Comparison of ENCODE assay signal across 8 cellular contexts in the genomic region with DNA sequence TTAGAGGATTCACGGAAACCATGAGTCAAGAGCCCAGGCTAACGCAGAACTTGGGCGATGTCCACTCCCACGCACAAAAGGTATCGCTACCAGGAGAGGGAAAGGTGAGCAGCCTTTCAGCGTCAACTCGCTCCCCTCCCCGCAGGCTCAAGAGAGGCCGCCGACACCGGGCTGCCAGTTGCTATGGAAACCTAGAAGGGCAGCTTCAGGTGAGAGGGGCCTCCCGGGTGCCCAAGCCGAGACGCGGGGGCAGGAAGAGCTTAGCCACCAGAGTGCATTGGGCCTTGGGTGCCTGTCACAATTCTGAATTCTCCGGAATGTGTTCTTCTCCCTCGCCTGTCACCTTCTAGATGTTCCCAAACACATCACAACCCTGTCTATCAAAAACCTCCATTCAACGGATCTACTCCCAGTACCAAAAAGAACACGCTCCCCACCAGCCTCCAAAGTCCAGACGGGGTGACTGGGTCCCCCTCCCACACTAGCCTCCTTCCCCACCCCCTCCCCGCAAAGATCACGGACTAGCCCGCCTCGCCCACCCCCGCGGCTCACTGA. TPM values are rescaled to one million over a fixed set of nuclear protein-coding genes. Genes with fewer than 3 reads are reported as not detected.
A peak's percentile ranks its signal among the peaks of the same experiment; 100 is the strongest.
DNase-seq lines count a peak whose midpoint lies in the region; ATAC-seq and TF ChIP-seq lines count a peak whose summit lies in the region.

No MANE protein-coding gene starts in this region.

- 3% methylated on average over 20 of the region's 26 CpGs for WGBS in smooth muscle cell (ENCODE audit: low lambda C conversion rate)

- peak overlapping the region; percentile 85 for H3K4me2 ChIP-seq in smooth muscle cell

- H3K9me3 ChIP-seq in ascending aorta (no peaks in the 10 kb centered on the region), iPS-18c (ENCODE audit: control insufficient read depth, insufficient read depth, low read length) (no peaks in the 10 kb centered on the region), smooth muscle cell (replicated peaks; ENCODE audit: low read depth) (no peaks in the 10 kb centered on the region)

- H3K4me3 ChIP-seq in ascending aorta (peak overlapping the region; percentile 92 to 99), iPS-18c (ENCODE audit: insufficient read depth, low read depth, low read length) (peak overlapping the region; percentile 89), smooth muscle cell (peak overlapping the region; percentile 100)

- H3F3A ChIP-seq in smooth muscle cell (ENCODE audit: low read depth) = peaks cover 10% of the 10 kb centered on the region

- H3K4me1 ChIP-seq in ascending aorta = peaks cover 8 to 24% of the 10 kb centered on the region in 2 donors
- peaks cover 13% of the 10 kb centered on the region for H3K4me1 ChIP-seq in smooth muscle cell (ENCODE audit: low read depth)

- intact Hi-C loops in ascending aorta (cut with DNase I) = loop anchor here (1.0 to 5.0 kb wide), 4 partner anchors 41 to 178 kb away; partner anchors contain the start of genes CDCA8, DNALI1 and GNL2

- peaks cover 20% of the 10 kb centered on the region for H4K20me1 ChIP-seq in smooth muscle cell (ENCODE audit: low read depth)

- peak overlapping the region; percentile 86 for H3K9ac ChIP-seq in smooth muscle cell (ENCODE audit: low read depth)

- H3K36me3 ChIP-seq in ascending aorta (peaks cover 10 to 14% of the 10 kb centered on the region in 2 donors), smooth muscle cell (ENCODE audit: low read depth) (peaks cover 9% of the 10 kb centered on the region)

- H3K27ac ChIP-seq in ascending aorta (peak overlapping the region; percentile 92 to 99), smooth muscle cell (ENCODE audit: low read depth) (peak overlapping the region; percentile 76)

- ATAC-seq in SK-N-SH treated with all-trans-retinoic acid at 6 μM for 48 hours = peak; percentile 13

- TF ChIP-seq CTCF in ascending aorta (IDR thresholded peaks at IDR 0.05) (no peak), smooth muscle cell (IDR thresholded peaks at IDR 0.05; ENCODE audit: borderline replicate concordance, insufficient read depth, poor library complexity, severe bottlenecking) (no peak)

- no peaks in the 10 kb centered on the region for H3K27me3 ChIP-seq in ascending aorta
- H3K27me3 ChIP-seq in smooth muscle cell (ENCODE audit: low read depth) = no peaks in the 10 kb centered on the region

- peak overlapping the region; percentile 88 for H2AFZ ChIP-seq in smooth muscle cell (ENCODE audit: low read depth)

- peaks cover 32% of the 10 kb centered on the region for H3K79me2 ChIP-seq in smooth muscle cell (ENCODE audit: low read depth)

- DNase-seq in NCI-H1436 (lab: John Stamatoyannopoulos, UW) (peak; percentile 6), NCI-H1436 treated with DMSO at 0.1 percent for 48 hours (lab: John Stamatoyannopoulos, UW) (no peak), HT1080 (ENCODE audit: low read depth) (peak; percentile 17), ascending aorta (ENCODE audit: low spot score in 2 of 2) (no peak), smooth muscle cell (lab: John Stamatoyannopoulos, UW; ENCODE audit: unreplicated experiment) (peak; percentile 19), GF-D8 (lab: John Stamatoyannopoulos, UW) (no peak)

TF ChIP-seq in SK-N-SH treated with all-trans-retinoic acid at 6 μM for 48 hours, 23 proteins besides CTCF, POLR2A, EP300 and RAD21 (continues in another document):
- TF ChIP-seq ZFP3 (CRISPR knock-in tag; IDR thresholded peaks at IDR 0.05) (no peak), BACH2 (CRISPR knock-in tag; IDR thresholded peaks at IDR 0.05; ENCODE audit: borderline replicate concordance) (no peak), ZNF70 (CRISPR knock-in tag; IDR thresholded peaks at IDR 0.05) (no peak), ARNTL (CRISPR knock-in tag; IDR thresholded peaks at IDR 0.05; ENCODE audit: borderline replicate concordance, low read depth) (no peak), TOX (CRISPR knock-in tag; IDR thresholded peaks at IDR 0.05; ENCODE audit: borderline replicate concordance) (no peak), ISL1 (CRISPR knock-in tag; IDR thresholded peaks at IDR 0.05) (no peak), ZNF8 (CRISPR knock-in tag; IDR thresholded peaks at IDR 0.05) (no peak), CSDC2 (CRISPR knock-in tag; IDR thresholded peaks at IDR 0.05) (no peak), ESRRG (CRISPR knock-in tag; IDR thresholded peaks at IDR 0.05) (no peak), ZC3H10 (CRISPR knock-in tag; IDR thresholded peaks at IDR 0.05) (no peak), ZFP30 (CRISPR knock-in tag; IDR thresholded peaks at IDR 0.05) (no peak), TCF4 (CRISPR knock-in tag; IDR thresholded peaks at IDR 0.05; ENCODE audit: borderline replicate concordance) (no peak), TSHZ2 (CRISPR knock-in tag; IDR thresholded peaks at IDR 0.05) (no peak)
- TF ChIP-seq, protein P1, sequence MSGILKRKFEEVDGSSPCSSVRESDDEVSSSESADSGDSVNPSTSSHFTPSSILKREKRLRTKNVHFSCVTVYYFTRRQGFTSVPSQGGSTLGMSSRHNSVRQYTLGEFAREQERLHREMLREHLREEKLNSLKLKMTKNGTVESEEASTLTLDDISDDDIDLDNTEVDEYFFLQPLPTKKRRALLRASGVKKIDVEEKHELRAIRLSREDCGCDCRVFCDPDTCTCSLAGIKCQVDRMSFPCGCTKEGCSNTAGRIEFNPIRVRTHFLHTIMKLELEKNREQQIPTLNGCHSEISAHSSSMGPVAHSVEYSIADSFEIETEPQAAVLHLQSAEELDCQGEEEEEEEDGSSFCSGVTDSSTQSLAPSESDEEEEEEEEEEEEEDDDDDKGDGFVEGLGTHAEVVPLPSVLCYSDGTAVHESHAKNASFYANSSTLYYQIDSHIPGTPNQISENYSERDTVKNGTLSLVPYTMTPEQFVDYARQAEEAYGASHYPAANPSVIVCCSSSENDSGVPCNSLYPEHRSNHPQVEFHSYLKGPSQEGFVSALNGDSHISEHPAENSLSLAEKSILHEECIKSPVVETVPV (CRISPR knock-in tag; IDR thresholded peaks at IDR 0.05) = no peak
- TF ChIP-seq, protein P2, sequence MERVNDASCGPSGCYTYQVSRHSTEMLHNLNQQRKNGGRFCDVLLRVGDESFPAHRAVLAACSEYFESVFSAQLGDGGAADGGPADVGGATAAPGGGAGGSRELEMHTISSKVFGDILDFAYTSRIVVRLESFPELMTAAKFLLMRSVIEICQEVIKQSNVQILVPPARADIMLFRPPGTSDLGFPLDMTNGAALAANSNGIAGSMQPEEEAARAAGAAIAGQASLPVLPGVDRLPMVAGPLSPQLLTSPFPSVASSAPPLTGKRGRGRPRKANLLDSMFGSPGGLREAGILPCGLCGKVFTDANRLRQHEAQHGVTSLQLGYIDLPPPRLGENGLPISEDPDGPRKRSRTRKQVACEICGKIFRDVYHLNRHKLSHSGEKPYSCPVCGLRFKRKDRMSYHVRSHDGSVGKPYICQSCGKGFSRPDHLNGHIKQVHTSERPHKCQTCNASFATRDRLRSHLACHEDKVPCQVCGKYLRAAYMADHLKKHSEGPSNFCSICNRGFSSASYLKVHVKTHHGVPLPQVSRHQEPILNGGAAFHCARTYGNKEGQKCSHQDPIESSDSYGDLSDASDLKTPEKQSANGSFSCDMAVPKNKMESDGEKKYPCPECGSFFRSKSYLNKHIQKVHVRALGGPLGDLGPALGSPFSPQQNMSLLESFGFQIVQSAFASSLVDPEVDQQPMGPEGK (CRISPR knock-in tag; IDR thresholded peaks at IDR 0.05; ENCODE audit: borderline replicate concordance) = no peak

RNA-seq across cellular contexts. Expression of gene MEAF6, which starts 0.7 kb away (rescaled TPM):
- total RNA-seq in HT1080 (2014; rRNA removed; shearing (Covaris generic)) = 65.4 and 72.9 TPM in 2 replicates
- polyA plus RNA-seq in HT1080 (2015; cell fraction: cytosol; rRNA removed) = 79.2 and 84.5 TPM in 2 replicates
- 45.8 and 50.2 TPM in 2 replicates for polyA plus RNA-seq in HT1080 (2015; cell fraction: nucleus; rRNA removed)
- total RNA-seq in ascending aorta (12.3 TPM), smooth muscle cell (65.1 and 87.6 TPM in 2 replicates)
- 58.8 and 60.7 TPM in 2 replicates for polyA plus RNA-seq in smooth muscle cell

RNA-seq across cellular contexts. Expression of gene ZC3H12A, which starts 39.5 kb away (rescaled TPM):
- 8.7 and 9.8 TPM in 2 replicates for total RNA-seq in HT1080 (2014; rRNA removed; shearing (Covaris generic))
- 7.6 and 10.3 TPM in 2 replicates for polyA plus RNA-seq in HT1080 (2015; cell fraction: cytosol; rRNA removed)
- polyA plus RNA-seq in HT1080 (2015; cell fraction: nucleus; rRNA removed) = 47.2 and 49.4 TPM in 2 replicates
- total RNA-seq in ascending aorta = 12.8 TPM
- 13.2 and 21.3 TPM in 2 replicates for total RNA-seq in smooth muscle cell
- polyA plus RNA-seq in smooth muscle cell = 29.6 and 35.8 TPM in 2 replicates

RNA-seq across cellular contexts. Expression of gene SNIP1, which starts 40.2 kb away (rescaled TPM):
- total RNA-seq in HT1080 (2014; rRNA removed; shearing (Covaris generic)) = 11.3 and 16.5 TPM in 2 replicates
- polyA plus RNA-seq in HT1080 (2015; cell fraction: cytosol; rRNA removed) = 7.8 and 10.0 TPM in 2 replicates
- 26.7 and 37.3 TPM in 2 replicates for polyA plus RNA-seq in HT1080 (2015; cell fraction: nucleus; rRNA removed)
- total RNA-seq in ascending aorta = 14.4 TPM
- 20.0 and 37.1 TPM in 2 replicates for total RNA-seq in smooth muscle cell
- 7.4 and 7.9 TPM in 2 replicates for polyA plus RNA-seq in smooth muscle cell

RNA-seq across cellular contexts. Expression of gene DNALI1, which starts 42.9 kb away (rescaled TPM):
- not detected in 2 replicates for total RNA-seq in HT1080 (2014; rRNA removed; shearing (Covaris generic))
- polyA plus RNA-seq in HT1080 (2015; cell fraction: cytosol; rRNA removed) = 0.05 TPM in 1 of 2 replicates, not detected in the other
- 0.05 TPM in 1 of 2 replicates, not detected in the other for polyA plus RNA-seq in HT1080 (2015; cell fraction: nucleus; rRNA removed)
- total RNA-seq in ascending aorta (2.2 TPM), smooth muscle cell (3.4 and 8.4 TPM in 2 replicates)
- 7.2 and 12.3 TPM in 2 replicates for polyA plus RNA-seq in smooth muscle cell

Comparison
In these comparisons a context has a peak if more than half of its experiments do, and no peak if none do; other contexts are left out.
1. DNase-seq: peak in NCI-H1436 (single experiment), HT1080 (single experiment) and smooth muscle cell (single experiment); none in NCI-H1436 treated with DMSO at 0.1 percent for 48 hours (single experiment), ascending aorta (0 of 2) and GF-D8 (single experiment).
2. Peak in every context shown above with its lines, with median percentiles within 50 percentile points of each other: H3K4me3 ChIP-seq.